ENCODE assay signal across 1 cellular context in genomic region chr16:29405254-29405653, GRCh38. TPM values are rescaled to one million over a fixed set of nuclear protein-coding genes. Genes with fewer than 3 reads are reported as not detected.
"Had no signal": no experiment of that assay in that cellular context is flagged by ENCODE, and none has a peak within 500 bp of the region (broad histone marks: within the 10 kb centered on the region; RNA-seq: fewer than 3 reads in every experiment).

No MANE protein-coding gene starts in this region.

RNA-seq across cellular contexts. Expression of gene NPIPB11, which starts 1.3 kb away (rescaled TPM):
- total RNA-seq: skeletal muscle tissue had no signal
